In genomic region chr6:57089265-57089664, GRCh38 we compare ENCODE assay signal across 8 cellular contexts. TPM values are rescaled to one million over a fixed set of nuclear protein-coding genes. Genes with fewer than 3 reads are reported as not detected.
A peak's percentile ranks its signal among the peaks of the same experiment; 100 is the strongest.
DNase-seq lines count a peak whose midpoint lies in the region; ATAC-seq, FAIRE-seq and TF ChIP-seq lines count a peak whose summit lies in the region.

No MANE protein-coding gene starts in this region.

- H2BK15ac ChIP-seq in H1 (ENCODE audit: low read length) = no peak overlapping the region

- TF ChIP-seq RAD21 in H1 (IDR thresholded peaks at IDR 0.05 in 1 of 2, conservative IDR thresholded peaks at IDR 0.05 in 1 of 2; ENCODE audit: low read depth in 2 of 2, low read length in 2 of 2) = no peak

- no peak overlapping the region for H3K23ac ChIP-seq in H1 (ENCODE audit: insufficient read length)

- no peaks in the 10 kb centered on the region for H3K23me2 ChIP-seq in H1 (ENCODE audit: low read depth, low read length)

- no peak overlapping the region for H4K91ac ChIP-seq in H1 (replicated peaks; ENCODE audit: insufficient read length, low read length)

- no peak overlapping the region for H4K5ac ChIP-seq in H1 (ENCODE audit: insufficient read length, low read depth, low read length)

- DNase-seq in D341Med (ENCODE audit: low spot score) = peak; percentile 23
- DNase-seq in NCI-H510A (lab: John Stamatoyannopoulos, UW) = peak; percentile 24
- no peak for DNase-seq in H1 (ENCODE audit: low read depth in 1 of 2, low spot score in 2 of 2)
- DNase-seq in osteocyte (ENCODE audit: extremely low spot score, unreplicated experiment) = no peak
- no peak for DNase-seq in NCI-H2227 treated with DMSO at 0.1 percent for 48 hours (lab: John Stamatoyannopoulos, UW)
- DNase-seq in HuH-7.5 (ENCODE audit: low spot score) = no peak
- DNase-seq in NCI-H146 treated with DMSO at 0.1 percent for 48 hours (lab: John Stamatoyannopoulos, UW; ENCODE audit: unreplicated experiment) = no peak

- no peak overlapping the region for H4K8ac ChIP-seq in H1 (ENCODE audit: extremely low read depth, insufficient read depth, low read length)

- no peak overlapping the region for H3K4ac ChIP-seq in H1 (replicated peaks; ENCODE audit: insufficient read length, low read depth, low read length)

- no peak for TF ChIP-seq POLR2A in H1 (IDR thresholded peaks at IDR 0.05; ENCODE audit: control extremely low read depth in 1 of 2, low read depth in 2 of 2, low read length in 2 of 2)

- H3K36me3 Mint-ChIP-seq in osteocyte (ENCODE audit: unreplicated experiment) = peaks cover 14% of the 10 kb centered on the region

- FAIRE-seq in H1 (lab: Jason Lieb, UNC) = no peak

- peak overlapping the region; percentile 39 to 64 (median 58); a peak in 5 of 8 replicates for H3K4me3 ChIP-seq in H1 (ENCODE audit: extremely low read depth in 1 of 4, insufficient read depth in 2 of 4, low read depth in 3 of 4, low read length in 4 of 4)

- no peaks in the 10 kb centered on the region for H3K27me3 ChIP-seq in H1 (replicated peaks in 1 of 4; ENCODE audit: control insufficient read depth in 3 of 4, extremely low read depth in 1 of 4, insufficient read depth in 3 of 4, low read length in 3 of 4)

- no peak overlapping the region for H3K18ac ChIP-seq in H1 (ENCODE audit: extremely low read depth, low read length)

- CTCF ChIA-PET in H1 (lab: Charles Lee; ENCODE audit: partially characterized antibody) = interaction anchor here (0.6 to 2.2 kb wide), 3 partner anchors 10 to 429 kb away, joined by 3 to 6 read pairs (median 5); no protein-coding TSS in a partner anchor

- no peak overlapping the region for H2BK12ac ChIP-seq in H1 (ENCODE audit: low read depth, low read length)

- H2AFZ ChIP-seq in H1 (ENCODE audit: low read length) = 0 out of 2 replicates have a peak overlapping the region, but pooled peaks have one; percentile 65

- peaks cover 0 to 29% of the 10 kb centered on the region in 2 experiments; a peak in 3 of 4 replicates for H3K79me2 ChIP-seq in H1 (ENCODE audit: control insufficient read depth in 1 of 2, insufficient read depth in 2 of 2, low read length in 2 of 2)

- no peak overlapping the region for H3K9ac ChIP-seq in H1 (replicated peaks in 1 of 4; ENCODE audit: extremely low read depth in 1 of 4, low read depth in 3 of 4, low read length in 3 of 4)

- H3K4me1 Mint-ChIP-seq in osteocyte (ENCODE audit: unreplicated experiment) = peaks cover 40% of the 10 kb centered on the region

- H3K27me3 Mint-ChIP-seq in osteocyte (ENCODE audit: unreplicated experiment) = no peaks in the 10 kb centered on the region

- peaks cover 0 to 6% of the 10 kb centered on the region in 2 experiments for H4K20me1 ChIP-seq in H1 (replicated peaks in 1 of 2; ENCODE audit: control insufficient read depth in 1 of 2, insufficient read depth in 2 of 2, low read length in 2 of 2)

- H3K9me3 ChIP-seq in H1 (ENCODE audit: insufficient read depth in 2 of 2, low read depth in 1 of 2, low read length in 1 of 2) = no peaks in the 10 kb centered on the region

- POLR2A ChIA-PET in H1 (lab: Charles Lee; ENCODE audit: partially characterized antibody) = interaction anchor here (0.9 to 1.1 kb wide), 3 partner anchors 12 to 132 kb away, joined by 3 read pairs; partner anchors contain the start of gene RAB23

- no peaks in the 10 kb centered on the region for H3K9me3 Mint-ChIP-seq in osteocyte (ENCODE audit: unreplicated experiment)

- no peak overlapping the region for H2BK120ac ChIP-seq in H1 (replicated peaks; ENCODE audit: low read depth, low read length)

- no peak for TF ChIP-seq EP300 in H1 (IDR thresholded peaks at IDR 0.05; ENCODE audit: borderline replicate concordance in 1 of 2, low read depth in 2 of 2, low read length in 2 of 2)

- TF ChIP-seq CTCF in H1 (IDR thresholded peaks at IDR 0.05; ENCODE audit: control extremely low read depth in 1 of 3, insufficient read depth in 1 of 3, low read depth in 1 of 3, low read length in 3 of 3) (no peak), osteocyte (IDR thresholded peaks at IDR 0.05) (no peak)

- H2BK20ac ChIP-seq in H1 (ENCODE audit: low read length) = no peak overlapping the region

- H3K27ac ChIP-seq in H1 (ENCODE audit: low read depth, low read length) = no peak overlapping the region

- ATAC-seq in HG03439 (IDR thresholded peaks at IDR 0.05; ENCODE audit: unreplicated experiment) = no peak

- H3K4me1 ChIP-seq in H1 (replicated peaks in 1 of 4; ENCODE audit: control insufficient read depth in 3 of 4, insufficient read depth in 4 of 4, low read length in 3 of 4) = peaks cover 2 to 4% (median 3%) of the 10 kb centered on the region in 4 experiments; a peak in 5 of 7 replicates

- 61% methylated on average over 3 of the region's 3 CpGs; no CpG with 5 or more reads in 1 of the 2 experiments for WGBS in H1 (ENCODE audit: extremely low coverage in 1 of 2, insufficient coverage in 1 of 2, insufficient read length in 1 of 2, insufficient replicate concordance in 2 of 2, low coverage in 1 of 2, low lambda C conversion rate in 2 of 2, missing lambda C conversion rate in 1 of 2), 2 experiments

- peaks cover 0 to 17% (median 0%) of the 10 kb centered on the region in 4 experiments; a peak in 3 of 8 replicates for H3K36me3 ChIP-seq in H1 (ENCODE audit: control insufficient read depth in 2 of 4, insufficient read depth in 4 of 4, low read length in 3 of 4)

- H3K79me1 ChIP-seq in H1 (ENCODE audit: low read depth, low read length) = no peaks in the 10 kb centered on the region

- peak overlapping the region; percentile 93 for H3K27ac Mint-ChIP-seq in osteocyte (ENCODE audit: unreplicated experiment)

- peak overlapping the region; percentile 45 to 65 for H3K4me2 ChIP-seq in H1 (ENCODE audit: insufficient read depth in 1 of 2, low read depth in 2 of 2, low read length in 2 of 2)

- no peak overlapping the region for H3K14ac ChIP-seq in H1 (ENCODE audit: insufficient read length)

- no peak overlapping the region for H2AK5ac ChIP-seq in H1 (ENCODE audit: low read depth, low read length)

- peak overlapping the region; percentile 87 for H3K4me3 Mint-ChIP-seq in osteocyte (ENCODE audit: unreplicated experiment)

- H2BK5ac ChIP-seq in H1 (ENCODE audit: low read depth, low read length) = no peak overlapping the region

- no peak overlapping the region for H3K56ac ChIP-seq in H1 (replicated peaks; ENCODE audit: insufficient read length, low read depth, low read length)

TF ChIP-seq in H1, 55 proteins besides CTCF, POLR2A, EP300 and RAD21:
- no peak for TF ChIP-seq RXRA (IDR thresholded peaks at IDR 0.05; ENCODE audit: insufficient read depth, low read depth, low read length)
- TF ChIP-seq HDAC2 (IDR thresholded peaks at IDR 0.05; ENCODE audit: borderline replicate concordance in 1 of 2, low read depth in 2 of 2, low read length in 2 of 2) = no peak
- TF ChIP-seq MAX (IDR thresholded peaks at IDR 0.05) = no peak
- TF ChIP-seq CBX5 (IDR thresholded peaks at IDR 0.05; ENCODE audit: low read depth, low read length) = no peak
- TF ChIP-seq GABPA (IDR thresholded peaks at IDR 0.05; ENCODE audit: borderline replicate concordance, insufficient read depth, low read length) = no peak
- no peak for TF ChIP-seq ASH2L (IDR thresholded peaks at IDR 0.05; ENCODE audit: low read length)
- TF ChIP-seq POU5F1 (IDR thresholded peaks at IDR 0.05; ENCODE audit: low read depth, low read length) = no peak
- no peak for TF ChIP-seq TBP (IDR thresholded peaks at IDR 0.05; ENCODE audit: low read depth, low read length)
- no peak for TF ChIP-seq EGR1 (IDR thresholded peaks at IDR 0.05; ENCODE audit: borderline replicate concordance, low read depth, low read length)
- no peak for TF ChIP-seq SIRT6 (IDR thresholded peaks at IDR 0.05; ENCODE audit: low read length)
- no peak for TF ChIP-seq RNF2 (IDR thresholded peaks at IDR 0.05; ENCODE audit: borderline replicate concordance, low read depth, low read length, missing control alignments, poor library complexity, severe bottlenecking)
- TF ChIP-seq EZH2 (IDR thresholded peaks at IDR 0.05; ENCODE audit: low read depth, low read length, severe bottlenecking) = no peak
- TF ChIP-seq KDM1A (IDR thresholded peaks at IDR 0.05; ENCODE audit: borderline replicate concordance, low read length) = no peak
- TF ChIP-seq SRF (IDR thresholded peaks at IDR 0.05; ENCODE audit: low read depth, low read length) = no peak
- TF ChIP-seq CTBP2 (IDR thresholded peaks at IDR 0.05; ENCODE audit: borderline replicate concordance, insufficient read depth, insufficient read length, low read length) = no peak
- TF ChIP-seq ZNF274 (IDR thresholded peaks at IDR 0.05; ENCODE audit: borderline replicate concordance, extremely low read depth, low read length) = no peak
- TF ChIP-seq SP4 (IDR thresholded peaks at IDR 0.05; ENCODE audit: low read length) = no peak
- TF ChIP-seq SUZ12 (IDR thresholded peaks at IDR 0.05; ENCODE audit: low read length) = no peak
- no peak for TF ChIP-seq HDAC6 (IDR thresholded peaks at IDR 0.05; ENCODE audit: low read depth, low read length)
- no peak for TF ChIP-seq JUND (IDR thresholded peaks at IDR 0.05; ENCODE audit: low read length)

RNA-seq across cellular contexts. Expression of gene ZNF451, which starts 0.7 kb away (rescaled TPM):
- total RNA-seq in H1 (2021; fragmentation: NEBNext Ultra II Directional; extraction: Animal tissue kit (Norgen Biotek cat#: 25700)) = 49.4 and 56.8 TPM in 2 replicates
- polyA plus RNA-seq in H1 (2011; rRNA removed) = 7.0 and 10.7 TPM in 2 replicates
- polyA plus RNA-seq in H1 (2011; cell fraction: cytosol; rRNA removed) = 17.3 TPM
- 18.5 TPM for polyA plus RNA-seq in H1 (2011; cell fraction: nucleus; rRNA removed)
- polyA plus RNA-seq in H1 (2012, experiment 1 of 2) = 9.7 to 20.7 TPM (median 14.4 TPM) in 4 replicates
- polyA plus RNA-seq in H1 (2012, experiment 2 of 2) = 1.2 TPM
- 18.4 TPM for polyA plus RNA-seq in H1 (2013, experiment 1 of 2)
- polyA plus RNA-seq in H1 (2013, experiment 2 of 2) = 16.5 TPM
- 59.7 and 75.9 TPM in 2 replicates for polyA minus RNA-seq in H1 (2011; rRNA and poly(A)+ RNA removed)
- 41.0 TPM for polyA minus RNA-seq in H1 (2011; cell fraction: cytosol; rRNA and poly(A)+ RNA removed)
- polyA minus RNA-seq in H1 (2011; cell fraction: nucleus; rRNA and poly(A)+ RNA removed) = 134 TPM
- 53.1 and 53.6 TPM in 2 replicates for total RNA-seq in osteocyte

RNA-seq across cellular contexts. Expression of gene KIAA1586, which starts 42.8 kb away (rescaled TPM):
- 22.8 and 24.4 TPM in 2 replicates for total RNA-seq in H1 (2021; fragmentation: NEBNext Ultra II Directional; extraction: Animal tissue kit (Norgen Biotek cat#: 25700))
- polyA plus RNA-seq in H1 (2011; rRNA removed) = 1.5 and 2.1 TPM in 2 replicates
- 3.7 TPM for polyA plus RNA-seq in H1 (2011; cell fraction: cytosol; rRNA removed)
- 0.93 TPM for polyA plus RNA-seq in H1 (2011; cell fraction: nucleus; rRNA removed)
- 4.6 to 13.6 TPM (median 6.0 TPM) in 4 replicates for polyA plus RNA-seq in H1 (2012, experiment 1 of 2)
- 1.1 TPM for polyA plus RNA-seq in H1 (2012, experiment 2 of 2)
- 11.6 TPM for polyA plus RNA-seq in H1 (2013, experiment 1 of 2)
- polyA plus RNA-seq in H1 (2013, experiment 2 of 2) = 10.4 TPM
- 3.1 and 4.9 TPM in 2 replicates for polyA minus RNA-seq in H1 (2011; rRNA and poly(A)+ RNA removed)
- polyA minus RNA-seq in H1 (2011; cell fraction: cytosol; rRNA and poly(A)+ RNA removed) = 8.6 TPM
- polyA minus RNA-seq in H1 (2011; cell fraction: nucleus; rRNA and poly(A)+ RNA removed) = 9.0 TPM
- total RNA-seq in osteocyte = 15.7 and 18.1 TPM in 2 replicates

Comparison
In these comparisons a context has a peak if more than half of its experiments do, and no peak if none do; other contexts are left out.
1. DNase-seq: peak in D341Med (single experiment) and NCI-H510A (single experiment); none in H1 (0 of 2), osteocyte (single experiment), NCI-H2227 treated with DMSO at 0.1 percent for 48 hours (single experiment), HuH-7.5 (single experiment) and NCI-H146 treated with DMSO at 0.1 percent for 48 hours (single experiment).